ENCODE assay signal across 8 cellular contexts in genomic region chr13:26721251-26721939, GRCh38. TPM values are rescaled to one million over a fixed set of nuclear protein-coding genes. Genes with fewer than 3 reads are reported as not detected.
DNase-seq lines count a peak whose midpoint lies in the region; ATAC-seq and TF ChIP-seq lines count a peak whose summit lies in the region.

No MANE protein-coding gene starts in this region.

- no peaks in the 10 kb centered on the region for H3K9me3 Mint-ChIP-seq in memory B cell
- peaks cover 16% of the 10 kb centered on the region for H3K9me3 Mint-ChIP-seq in WTC11

- no peak overlapping the region for H3K9ac ChIP-seq in colonic mucosa (ENCODE audit: low read depth in 2 of 2, low read length in 2 of 2)

- CTCF ChIA-PET in WTC11 (lab: Charles Lee) = interaction anchor here (1.3 kb wide), 1 partner anchor 14 kb away, joined by 4 read pairs; no protein-coding TSS in a partner anchor

- intact Hi-C loops in colonic mucosa (cut with DNase I) = no loop called here

- H3K27ac Mint-ChIP-seq in memory B cell (no peak overlapping the region), WTC11 (no peak overlapping the region)

- ATAC-seq in memory B cell (ENCODE audit: low read depth) (peak; percentile 55), HG03095 (IDR thresholded peaks at IDR 0.05; ENCODE audit: unreplicated experiment) (no peak), GM21529 (IDR thresholded peaks at IDR 0.05; ENCODE audit: unreplicated experiment) (no peak), WTC11 (no peak)

- H3K9me3 ChIP-seq in colonic mucosa = no peaks in the 10 kb centered on the region

- TF ChIP-seq CTCF in colonic mucosa (IDR thresholded peaks at IDR 0.05) = no peak
- no peak for TF ChIP-seq CTCF in WTC11 (IDR thresholded peaks at IDR 0.05)

- H3K27me3 Mint-ChIP-seq in memory B cell (peaks cover 6% of the 10 kb centered on the region), WTC11 (ENCODE audit: low read depth) (no peaks in the 10 kb centered on the region)

- H3K4me1 ChIP-seq in colonic mucosa = no peaks in the 10 kb centered on the region

- no peak overlapping the region for H3K27ac ChIP-seq in colonic mucosa

- H3K36me3 Mint-ChIP-seq in memory B cell (no peaks in the 10 kb centered on the region), WTC11 (peaks cover 4% of the 10 kb centered on the region)

- no peaks in the 10 kb centered on the region for H3K27me3 ChIP-seq in colonic mucosa

- no peaks in the 10 kb centered on the region for H3K36me3 ChIP-seq in colonic mucosa

- peak overlapping the region; percentile 72 for H3K4me3 Mint-ChIP-seq in memory B cell
- H3K4me3 Mint-ChIP-seq in WTC11 = no peak overlapping the region

- H3K4me3 ChIP-seq in colonic mucosa = no peak overlapping the region

- POLR2A ChIA-PET in WTC11 (lab: Charles Lee) = no interaction called here

- DNase-seq in GDM1 (lab: John Stamatoyannopoulos, UW) (peak; percentile 91), MV-4-11 (lab: John Stamatoyannopoulos, UW) (peak; percentile 84), memory B cell (ENCODE audit: low spot score in 2 of 2) (no peak), colonic mucosa (no peak), WTC11 (ENCODE audit: low spot score) (no peak)
- peak; percentile 20 for DNase-seq in activated CD8-positive, alpha-beta memory T cell treated with anti-CD3 and anti-CD28 coated beads, Interleukin-2, amount 50 U/mL, for 4 hours

- H3K4me1 Mint-ChIP-seq in memory B cell (peaks cover 12% of the 10 kb centered on the region), WTC11 (no peaks in the 10 kb centered on the region)

TF ChIP-seq in WTC11, 78 proteins besides CTCF, POLR2A, EP300 and RAD21:
- TF ChIP-seq USF1 (CRISPR knock-in tag; IDR thresholded peaks at IDR 0.05) (no peak), MYBL2 (CRISPR knock-in tag; IDR thresholded peaks at IDR 0.05) (no peak), ATF6 (CRISPR knock-in tag; IDR thresholded peaks at IDR 0.05) (no peak), HMGA2 (CRISPR knock-in tag; IDR thresholded peaks at IDR 0.05) (no peak), ZNF317 (CRISPR knock-in tag; IDR thresholded peaks at IDR 0.05; ENCODE audit: borderline replicate concordance, low read depth) (no peak), RORB (CRISPR knock-in tag; IDR thresholded peaks at IDR 0.05) (no peak), IRF1 (CRISPR knock-in tag; IDR thresholded peaks at IDR 0.05) (no peak), CBFB (CRISPR knock-in tag; IDR thresholded peaks at IDR 0.05; ENCODE audit: low read depth) (no peak), FOXK1 (CRISPR knock-in tag; IDR thresholded peaks at IDR 0.05) (no peak)

RNA-seq across cellular contexts. Expression of gene GPR12, which starts 39.2 kb away (rescaled TPM):
- total RNA-seq in colonic mucosa = under 1 TPM; 0.05 to 0.30 TPM
- total RNA-seq in WTC11 (2021) = 0.07 to 0.09 TPM in 2 of 3 replicates, not detected in the other

Comparison
In these comparisons a context has a peak if more than half of its experiments do, and no peak if none do; other contexts are left out.
1. DNase-seq: peak in GDM1 (single experiment), MV-4-11 (single experiment) and activated CD8-positive, alpha-beta memory T cell treated with anti-CD3 and anti-CD28 coated beads, Interleukin-2, amount 50 U/mL, for 4 hours (single experiment); none in memory B cell (0 of 2), colonic mucosa (single experiment) and WTC11 (single experiment).